Comparison of ENCODE assay signal across 1 cellular context in the genomic region with DNA sequence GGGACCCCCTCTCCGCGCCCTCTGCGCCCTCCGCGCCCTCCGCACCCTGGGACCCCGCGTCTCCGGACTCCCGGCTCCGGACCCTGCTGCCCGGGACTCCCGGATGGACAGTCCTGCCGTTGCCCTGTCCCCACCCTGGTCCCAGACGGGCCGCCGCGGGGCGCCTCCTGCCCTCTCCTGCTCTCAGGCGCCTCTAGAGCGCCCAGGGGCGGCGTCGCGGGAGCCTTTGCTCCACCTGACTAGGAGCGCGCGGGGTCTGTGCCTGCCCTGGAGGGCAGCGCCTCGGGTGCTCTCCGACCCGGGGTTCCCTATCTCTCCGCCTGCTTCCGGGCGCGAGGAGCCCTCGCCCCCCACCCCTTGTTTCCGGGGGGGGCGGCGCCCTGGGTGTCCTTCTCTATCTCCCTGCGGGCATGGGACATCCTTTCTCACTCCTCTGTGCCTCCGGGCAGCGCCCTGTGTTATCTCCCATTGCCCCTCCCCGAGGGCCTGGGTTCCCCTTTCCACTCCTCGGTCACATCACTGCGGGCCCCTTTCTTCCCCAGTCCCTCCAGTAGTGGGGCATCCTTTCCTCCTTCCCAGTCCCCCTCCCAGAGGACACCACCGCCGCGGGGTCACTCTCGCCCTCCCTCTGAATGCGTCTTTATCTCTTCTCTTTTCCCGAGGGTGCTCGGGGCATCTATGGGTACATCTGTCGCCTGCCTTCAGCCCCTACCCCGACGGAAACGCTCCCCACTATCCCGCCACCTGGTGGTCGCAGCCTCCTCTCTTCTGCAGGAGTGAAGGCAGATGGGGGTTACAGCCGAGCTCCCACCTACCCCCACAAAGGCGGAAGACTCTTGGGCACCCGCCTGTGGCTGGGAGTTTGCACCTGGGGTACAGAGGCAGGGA.
TF ChIP-seq lines count a peak whose summit lies in the region.

No MANE protein-coding gene starts in this region.

TF ChIP-seq in GM23338, 12 proteins besides CTCF, POLR2A, EP300 and RAD21:
- TF ChIP-seq, protein P1, sequence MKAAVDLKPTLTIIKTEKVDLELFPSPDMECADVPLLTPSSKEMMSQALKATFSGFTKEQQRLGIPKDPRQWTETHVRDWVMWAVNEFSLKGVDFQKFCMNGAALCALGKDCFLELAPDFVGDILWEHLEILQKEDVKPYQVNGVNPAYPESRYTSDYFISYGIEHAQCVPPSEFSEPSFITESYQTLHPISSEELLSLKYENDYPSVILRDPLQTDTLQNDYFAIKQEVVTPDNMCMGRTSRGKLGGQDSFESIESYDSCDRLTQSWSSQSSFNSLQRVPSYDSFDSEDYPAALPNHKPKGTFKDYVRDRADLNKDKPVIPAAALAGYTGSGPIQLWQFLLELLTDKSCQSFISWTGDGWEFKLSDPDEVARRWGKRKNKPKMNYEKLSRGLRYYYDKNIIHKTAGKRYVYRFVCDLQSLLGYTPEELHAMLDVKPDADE (IDR thresholded peaks at IDR 0.05) = no peak
- TF ChIP-seq, protein P2, sequence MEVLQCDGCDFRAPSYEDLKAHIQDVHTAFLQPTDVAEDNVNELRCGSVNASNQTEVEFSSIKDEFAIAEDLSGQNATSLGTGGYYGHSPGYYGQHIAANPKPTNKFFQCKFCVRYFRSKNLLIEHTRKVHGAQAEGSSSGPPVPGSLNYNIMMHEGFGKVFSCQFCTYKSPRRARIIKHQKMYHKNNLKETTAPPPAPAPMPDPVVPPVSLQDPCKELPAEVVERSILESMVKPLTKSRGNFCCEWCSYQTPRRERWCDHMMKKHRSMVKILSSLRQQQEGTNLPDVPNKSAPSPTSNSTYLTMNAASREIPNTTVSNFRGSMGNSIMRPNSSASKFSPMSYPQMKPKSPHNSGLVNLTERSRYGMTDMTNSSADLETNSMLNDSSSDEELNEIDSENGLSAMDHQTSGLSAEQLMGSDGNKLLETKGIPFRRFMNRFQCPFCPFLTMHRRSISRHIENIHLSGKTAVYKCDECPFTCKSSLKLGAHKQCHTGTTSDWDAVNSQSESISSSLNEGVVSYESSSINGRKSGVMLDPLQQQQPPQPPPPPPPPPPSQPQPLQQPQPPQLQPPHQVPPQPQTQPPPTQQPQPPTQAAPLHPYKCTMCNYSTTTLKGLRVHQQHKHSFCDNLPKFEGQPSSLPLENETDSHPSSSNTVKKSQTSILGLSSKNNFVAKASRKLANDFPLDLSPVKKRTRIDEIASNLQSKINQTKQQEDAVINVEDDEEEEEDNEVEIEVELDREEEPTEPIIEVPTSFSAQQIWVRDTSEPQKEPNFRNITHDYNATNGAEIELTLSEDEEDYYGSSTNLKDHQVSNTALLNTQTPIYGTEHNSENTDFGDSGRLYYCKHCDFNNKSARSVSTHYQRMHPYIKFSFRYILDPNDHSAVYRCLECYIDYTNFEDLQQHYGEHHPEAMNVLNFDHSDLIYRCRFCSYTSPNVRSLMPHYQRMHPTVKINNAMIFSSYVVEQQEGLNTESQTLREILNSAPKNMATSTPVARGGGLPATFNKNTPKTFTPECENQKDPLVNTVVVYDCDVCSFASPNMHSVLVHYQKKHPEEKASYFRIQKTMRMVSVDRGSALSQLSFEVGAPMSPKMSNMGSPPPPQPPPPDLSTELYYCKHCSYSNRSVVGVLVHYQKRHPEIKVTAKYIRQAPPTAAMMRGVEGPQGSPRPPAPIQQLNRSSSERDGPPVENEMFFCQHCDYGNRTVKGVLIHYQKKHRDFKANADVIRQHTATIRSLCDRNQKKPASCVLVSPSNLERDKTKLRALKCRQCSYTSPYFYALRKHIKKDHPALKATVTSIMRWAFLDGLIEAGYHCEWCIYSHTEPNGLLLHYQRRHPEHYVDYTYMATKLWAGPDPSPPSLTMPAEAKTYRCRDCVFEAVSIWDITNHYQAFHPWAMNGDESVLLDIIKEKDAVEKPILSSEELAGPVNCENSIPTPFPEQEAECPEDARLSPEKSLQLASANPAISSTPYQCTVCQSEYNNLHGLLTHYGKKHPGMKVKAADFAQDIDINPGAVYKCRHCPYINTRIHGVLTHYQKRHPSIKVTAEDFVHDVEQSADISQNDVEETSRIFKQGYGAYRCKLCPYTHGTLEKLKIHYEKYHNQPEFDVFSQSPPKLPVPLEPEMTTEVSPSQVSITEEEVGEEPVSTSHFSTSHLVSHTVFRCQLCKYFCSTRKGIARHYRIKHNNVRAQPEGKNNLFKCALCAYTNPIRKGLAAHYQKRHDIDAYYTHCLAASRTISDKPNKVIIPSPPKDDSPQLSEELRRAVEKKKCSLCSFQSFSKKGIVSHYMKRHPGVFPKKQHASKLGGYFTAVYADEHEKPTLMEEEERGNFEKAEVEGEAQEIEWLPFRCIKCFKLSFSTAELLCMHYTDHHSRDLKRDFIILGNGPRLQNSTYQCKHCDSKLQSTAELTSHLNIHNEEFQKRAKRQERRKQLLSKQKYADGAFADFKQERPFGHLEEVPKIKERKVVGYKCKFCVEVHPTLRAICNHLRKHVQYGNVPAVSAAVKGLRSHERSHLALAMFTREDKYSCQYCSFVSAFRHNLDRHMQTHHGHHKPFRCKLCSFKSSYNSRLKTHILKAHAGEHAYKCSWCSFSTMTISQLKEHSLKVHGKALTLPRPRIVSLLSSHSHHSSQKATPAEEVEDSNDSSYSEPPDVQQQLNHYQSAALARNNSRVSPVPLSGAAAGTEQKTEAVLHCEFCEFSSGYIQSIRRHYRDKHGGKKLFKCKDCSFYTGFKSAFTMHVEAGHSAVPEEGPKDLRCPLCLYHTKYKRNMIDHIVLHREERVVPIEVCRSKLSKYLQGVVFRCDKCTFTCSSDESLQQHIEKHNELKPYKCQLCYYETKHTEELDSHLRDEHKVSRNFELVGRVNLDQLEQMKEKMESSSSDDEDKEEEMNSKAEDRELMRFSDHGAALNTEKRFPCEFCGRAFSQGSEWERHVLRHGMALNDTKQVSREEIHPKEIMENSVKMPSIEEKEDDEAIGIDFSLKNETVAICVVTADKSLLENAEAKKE (CRISPR knock-in tag; IDR thresholded peaks at IDR 0.05) = no peak
- TF ChIP-seq CREB1 (CRISPR knock-in tag; IDR thresholded peaks at IDR 0.05; ENCODE audit: low read depth) = no peak
- TF ChIP-seq EZH2phosphoT487 (IDR thresholded peaks at IDR 0.05; ENCODE audit: unreplicated experiment) = no peak
- TF ChIP-seq JUNB (IDR thresholded peaks at IDR 0.05; ENCODE audit: unreplicated experiment) = no peak
- TF ChIP-seq EZH2 (IDR thresholded peaks at IDR 0.05; ENCODE audit: low read depth, unreplicated experiment) = no peak
- no peak for TF ChIP-seq NANOG (IDR thresholded peaks at IDR 0.05; ENCODE audit: borderline replicate concordance)
- TF ChIP-seq POLR2AphosphoS5 (IDR thresholded peaks at IDR 0.05; ENCODE audit: low read depth) = no peak
- TF ChIP-seq ZNF114 (CRISPR knock-in tag; IDR thresholded peaks at IDR 0.05) = no peak
- TF ChIP-seq, protein P3, sequence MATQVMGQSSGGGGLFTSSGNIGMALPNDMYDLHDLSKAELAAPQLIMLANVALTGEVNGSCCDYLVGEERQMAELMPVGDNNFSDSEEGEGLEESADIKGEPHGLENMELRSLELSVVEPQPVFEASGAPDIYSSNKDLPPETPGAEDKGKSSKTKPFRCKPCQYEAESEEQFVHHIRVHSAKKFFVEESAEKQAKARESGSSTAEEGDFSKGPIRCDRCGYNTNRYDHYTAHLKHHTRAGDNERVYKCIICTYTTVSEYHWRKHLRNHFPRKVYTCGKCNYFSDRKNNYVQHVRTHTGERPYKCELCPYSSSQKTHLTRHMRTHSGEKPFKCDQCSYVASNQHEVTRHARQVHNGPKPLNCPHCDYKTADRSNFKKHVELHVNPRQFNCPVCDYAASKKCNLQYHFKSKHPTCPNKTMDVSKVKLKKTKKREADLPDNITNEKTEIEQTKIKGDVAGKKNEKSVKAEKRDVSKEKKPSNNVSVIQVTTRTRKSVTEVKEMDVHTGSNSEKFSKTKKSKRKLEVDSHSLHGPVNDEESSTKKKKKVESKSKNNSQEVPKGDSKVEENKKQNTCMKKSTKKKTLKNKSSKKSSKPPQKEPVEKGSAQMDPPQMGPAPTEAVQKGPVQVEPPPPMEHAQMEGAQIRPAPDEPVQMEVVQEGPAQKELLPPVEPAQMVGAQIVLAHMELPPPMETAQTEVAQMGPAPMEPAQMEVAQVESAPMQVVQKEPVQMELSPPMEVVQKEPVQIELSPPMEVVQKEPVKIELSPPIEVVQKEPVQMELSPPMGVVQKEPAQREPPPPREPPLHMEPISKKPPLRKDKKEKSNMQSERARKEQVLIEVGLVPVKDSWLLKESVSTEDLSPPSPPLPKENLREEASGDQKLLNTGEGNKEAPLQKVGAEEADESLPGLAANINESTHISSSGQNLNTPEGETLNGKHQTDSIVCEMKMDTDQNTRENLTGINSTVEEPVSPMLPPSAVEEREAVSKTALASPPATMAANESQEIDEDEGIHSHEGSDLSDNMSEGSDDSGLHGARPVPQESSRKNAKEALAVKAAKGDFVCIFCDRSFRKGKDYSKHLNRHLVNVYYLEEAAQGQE (IDR thresholded peaks at IDR 0.05; ENCODE audit: unreplicated experiment) = no peak
- no peak for TF ChIP-seq STAT1 (IDR thresholded peaks at IDR 0.05; ENCODE audit: unreplicated experiment)
- no peak for TF ChIP-seq ZNF331 (CRISPR knock-in tag; IDR thresholded peaks at IDR 0.05; ENCODE audit: low read depth)
